Comparison of ENCODE assay signal across 8 cellular contexts in genomic region chr4:185142911-185143595, GRCh38. TPM values are rescaled to one million over a fixed set of nuclear protein-coding genes. Genes with fewer than 3 reads are reported as not detected.
DNase-seq lines count a peak whose midpoint lies in the region; ATAC-seq and TF ChIP-seq lines count a peak whose summit lies in the region.

TSS of gene SLC25A4 (plus strand) at chr4:185143266. CDS start at chr4:185143373, 107 bp downstream.

- H3K79me2 ChIP-seq in GM23338 (replicated peaks; ENCODE audit: insufficient read depth) = peaks cover 22% of the 10 kb centered on the region
- peaks cover 16% of the 10 kb centered on the region; the same call in 1 of the 2 replicates for H3K79me2 ChIP-seq in SU-DHL-6 (ENCODE audit: insufficient read depth, low read length)

- H2AFZ ChIP-seq in GM23338 (peak within 1 kb of the TSS; percentile 98), SU-DHL-6 (ENCODE audit: low read depth, low read length, severe bottlenecking) (peak within 1 kb of the TSS; percentile 96)

- H3K4me1 ChIP-seq in GM23338 (ENCODE audit: insufficient read depth) (peaks cover 13% of the 10 kb centered on the region), cardiac muscle cell (ENCODE audit: low read depth) (peaks cover 38% of the 10 kb centered on the region)

- H3K9me3 Mint-ChIP-seq in GM23338 (no peaks in the 10 kb centered on the region), type B pancreatic cell (no peaks in the 10 kb centered on the region)

- peak within 1 kb of the TSS; percentile 59 for H3K9ac ChIP-seq in SU-DHL-6 (ENCODE audit: low read length)

- H3K27ac ChIP-seq in GM23338 (ENCODE audit: low read depth) = peak within 1 kb of the TSS; percentile 72; the same call in 1 of the 2 replicates
- H3K27ac ChIP-seq in SU-DHL-6 (ENCODE audit: low read depth, low read length) = no peak within 1 kb of the TSS
- H3K27ac ChIP-seq in cardiac muscle cell = peak within 1 kb of the TSS; percentile 100

- H4K20me1 ChIP-seq in GM23338 (replicated peaks; ENCODE audit: insufficient read depth) = peaks cover 16% of the 10 kb centered on the region
- H4K20me1 ChIP-seq in SU-DHL-6 (ENCODE audit: low read depth, low read length) = no peaks in the 10 kb centered on the region

- peak; percentile 95 for ATAC-seq in GM23338

- no peaks in the 10 kb centered on the region for H3K9me3 ChIP-seq in SU-DHL-6 (ENCODE audit: insufficient read depth, low read length)
- H3K9me3 ChIP-seq in cardiac muscle cell (ENCODE audit: low read depth) = no peaks in the 10 kb centered on the region

- H3K4me2 ChIP-seq in GM23338 (peak within 1 kb of the TSS; percentile 100), SU-DHL-6 (ENCODE audit: low read depth, low read length, poor library complexity, severe bottlenecking) (peak within 1 kb of the TSS; percentile 87)

- peaks cover 8% of the 10 kb centered on the region for H3K27me3 ChIP-seq in GM23338 (ENCODE audit: insufficient read depth)
- H3K27me3 ChIP-seq in SU-DHL-6 (ENCODE audit: low read length) = no peaks in the 10 kb centered on the region
- H3K27me3 ChIP-seq in cardiac muscle cell = no peaks in the 10 kb centered on the region

- H3K4me3 Mint-ChIP-seq in GM23338 = peak within 1 kb of the TSS; percentile 86
- peak within 1 kb of the TSS; percentile 92 for H3K4me3 Mint-ChIP-seq in type B pancreatic cell

- peak within 1 kb of the TSS; percentile 90 for H3K4me3 ChIP-seq in GM23338
- H3K4me3 ChIP-seq in SU-DHL-6 (ENCODE audit: insufficient read depth, low read length, poor library complexity, severe bottlenecking) = peak within 1 kb of the TSS; percentile 72
- H3K4me3 ChIP-seq in cardiac muscle cell = peak within 1 kb of the TSS; percentile 92

- H3K27ac Mint-ChIP-seq in GM23338 (peak within 1 kb of the TSS; percentile 78; the same call in 1 of the 2 replicates), type B pancreatic cell (peak within 1 kb of the TSS; percentile 85)

- TF ChIP-seq CTCF in GM23338 (conservative IDR thresholded peaks at IDR 0.05; ENCODE audit: low read depth in 2 of 2) = peak; percentile 25 to 33; a peak in 2 of 4 replicates
- TF ChIP-seq CTCF in SU-DHL-6 (IDR thresholded peaks at IDR 0.05; ENCODE audit: insufficient read depth, low read length, poor library complexity, severe bottlenecking) = peak; percentile 25
- TF ChIP-seq CTCF in cardiac muscle cell (IDR thresholded peaks at IDR 0.05; ENCODE audit: low read depth, low read length) = peak; percentile 42
- TF ChIP-seq CTCF in type B pancreatic cell (conservative IDR thresholded peaks at IDR 0.05) = peak; percentile 72

- H3K36me3 Mint-ChIP-seq in GM23338 (ENCODE audit: low read depth) (peaks cover 22% of the 10 kb centered on the region), type B pancreatic cell (peaks cover 4% of the 10 kb centered on the region)

- intact Hi-C loops in posterior cingulate gyrus (cut with DNase I) = loop anchor here (2.0 to 5.0 kb wide), 2 partner anchors 40 to 59 kb away; partner anchors contain the start of gene CFAP97

- peaks cover 19% of the 10 kb centered on the region for H3K4me1 Mint-ChIP-seq in GM23338
- peaks cover 10% of the 10 kb centered on the region for H3K4me1 Mint-ChIP-seq in type B pancreatic cell (ENCODE audit: unreplicated experiment)

- H3K27me3 Mint-ChIP-seq in GM23338 (ENCODE audit: insufficient read depth, low read depth, poor library complexity) = peaks cover 10% of the 10 kb centered on the region
- peaks cover 12% of the 10 kb centered on the region for H3K27me3 Mint-ChIP-seq in type B pancreatic cell

- H3F3A ChIP-seq in GM23338 (replicated peaks; ENCODE audit: low read depth) (0 out of 2 replicates have a peak, but pooled peaks cover 14% of the 10 kb centered on the region), SU-DHL-6 (ENCODE audit: insufficient read depth) (0 out of 2 replicates have a peak, but pooled peaks cover 5% of the 10 kb centered on the region)

- DNase-seq in GM04504 (ENCODE audit: low read depth) (peak; percentile 52), GM23338 (ENCODE audit: low spot score) (peak; percentile 91), M059J (ENCODE audit: low read depth) (peak; percentile 66), cardiac muscle cell (ENCODE audit: low read depth in 1 of 2, low spot score in 1 of 2) (peak; percentile 69 to 96), posterior cingulate gyrus (peak; percentile 83 to 99 (median 92)), type B pancreatic cell (ENCODE audit: extremely low spot score, unreplicated experiment) (peak; percentile 92)
- DNase-seq in activated naive CD8-positive, alpha-beta T cell treated with anti-CD3 and anti-CD28 coated beads, Interleukin-2, amount 50 U/mL, for 16 hours (ENCODE audit: low read depth, low spot score) = peak; percentile 70

- H3K9me2 ChIP-seq in GM23338 (ENCODE audit: insufficient read depth) (no peaks in the 10 kb centered on the region), SU-DHL-6 (replicated peaks; ENCODE audit: insufficient read depth, low read length) (no peaks in the 10 kb centered on the region)

- H3K36me3 ChIP-seq in GM23338 (ENCODE audit: insufficient read depth) (peaks cover 12% of the 10 kb centered on the region), SU-DHL-6 (ENCODE audit: low read length) (0 out of 2 replicates have a peak, but pooled peaks cover 9% of the 10 kb centered on the region), cardiac muscle cell (peaks cover 19% of the 10 kb centered on the region)

TF ChIP-seq in GM23338, 12 proteins besides CTCF, POLR2A, EP300 and RAD21 (continues in another document):
- no peak for TF ChIP-seq ZNF462 (CRISPR knock-in tag; IDR thresholded peaks at IDR 0.05)
- no peak for TF ChIP-seq JUNB (IDR thresholded peaks at IDR 0.05; ENCODE audit: unreplicated experiment)
- TF ChIP-seq POLR2AphosphoS5 (IDR thresholded peaks at IDR 0.05; ENCODE audit: low read depth) = peak; percentile 96
- no peak for TF ChIP-seq STAT1 (IDR thresholded peaks at IDR 0.05; ENCODE audit: unreplicated experiment)
- no peak for TF ChIP-seq NANOG (IDR thresholded peaks at IDR 0.05; ENCODE audit: borderline replicate concordance)
- TF ChIP-seq CREB1 (CRISPR knock-in tag; IDR thresholded peaks at IDR 0.05; ENCODE audit: low read depth) = no peak

RNA-seq across cellular contexts. Expression of gene SLC25A4, which starts in this region (rescaled TPM):
- total RNA-seq in GM23338 (2014; rRNA removed; shearing (Covaris generic)) = 43.3 and 43.6 TPM in 2 replicates
- polyA plus RNA-seq in GM23338 (2016; fragmentation: Nextera tagmentation; extraction: Ambion mirVana) = 62.8 and 66.5 TPM in 2 replicates
- 22.3 and 22.4 TPM in 2 replicates for total RNA-seq in M059J (2014; rRNA removed; shearing (Covaris generic))
- total RNA-seq in cardiac muscle cell = 162 and 273 TPM in 2 replicates
- polyA plus RNA-seq in cardiac muscle cell = 456 and 790 TPM in 2 replicates
- total RNA-seq in type B pancreatic cell (ENCODE audit: low replicate concordance) = 31.0 and 40.8 TPM in 2 replicates
